Comparison of ENCODE assay signal across 8 cellular contexts in the genomic region with DNA sequence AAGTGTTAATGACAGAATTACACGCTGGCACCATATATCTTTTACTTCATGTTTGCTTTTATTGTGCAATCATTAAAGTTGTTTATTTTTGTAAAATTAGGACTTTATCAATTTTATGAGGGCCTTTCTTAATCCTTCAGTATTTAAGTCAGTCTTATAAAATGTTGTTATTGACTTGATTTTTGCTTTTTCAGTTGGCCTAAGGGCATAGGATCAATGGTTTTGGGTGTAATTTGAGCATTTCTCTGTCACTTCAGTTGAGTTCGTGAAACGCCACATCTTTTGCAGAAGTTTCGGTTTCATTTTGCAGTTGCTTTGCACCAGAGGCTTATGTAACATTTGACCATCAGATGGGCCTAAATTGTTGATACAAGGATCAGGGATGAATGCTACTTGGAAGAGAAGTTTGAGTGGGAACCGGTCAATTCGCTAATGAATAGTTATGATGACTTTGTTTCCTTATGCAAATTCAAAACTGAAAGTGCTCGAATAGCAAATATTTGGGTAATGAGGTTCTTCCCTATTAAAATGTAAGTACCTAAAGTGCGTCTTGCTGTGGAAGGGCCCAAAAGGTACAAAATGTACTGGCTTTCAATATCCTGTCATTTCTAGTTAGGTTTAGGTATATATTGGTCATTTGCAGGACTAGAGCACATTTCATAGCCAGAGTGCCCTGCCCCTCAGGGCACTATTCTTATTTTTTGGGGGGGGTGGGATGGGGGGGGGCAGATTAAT.
DNase-seq lines count a peak whose midpoint lies in the region; ATAC-seq and TF ChIP-seq lines count a peak whose summit lies in the region.

No MANE protein-coding gene starts in this region.

- CTCF ChIA-PET in MCF 10A (lab: Yijun Ruan, JAX): interaction anchor here (0.6 kb wide), 1 partner anchor 247 kb away, joined by 3 read pairs; no protein-coding TSS in a partner anchor

- H3K27me3 ChIP-seq in esophagus muscularis mucosa: no peaks in the 10 kb centered on the region

- no peaks in the 10 kb centered on the region for H3K36me3 ChIP-seq in esophagus muscularis mucosa

- H3K27me3 Mint-ChIP-seq in endothelial cell (ENCODE audit: unreplicated experiment) (peaks cover 1% of the 10 kb centered on the region), MCF 10A (ENCODE audit: insufficient read depth, unreplicated experiment) (no peaks in the 10 kb centered on the region)

- H3K27ac Mint-ChIP-seq in endothelial cell (ENCODE audit: unreplicated experiment): no peak overlapping the region
- no peak overlapping the region for H3K27ac Mint-ChIP-seq in MCF 10A (ENCODE audit: low read depth, unreplicated experiment)

- H3K4me3 Mint-ChIP-seq in endothelial cell (ENCODE audit: unreplicated experiment) (no peak overlapping the region), MCF 10A (ENCODE audit: unreplicated experiment) (no peak overlapping the region)

- H3K4me3 ChIP-seq in esophagus muscularis mucosa: peak overlapping the region; percentile 6 to 43 (median 21)

- peaks cover 5 to 65% (median 53%) of the 10 kb centered on the region in 4 donors for H3K4me1 ChIP-seq in esophagus muscularis mucosa

- DNase-seq in GM19238 (ENCODE audit: insufficient read length, low spot score) (peak; percentile 8), MV-4-11 (lab: John Stamatoyannopoulos, UW) (peak; percentile 56), esophagus muscularis mucosa (ENCODE audit: extremely low spot score) (no peak), superior temporal gyrus (ENCODE audit: extremely low spot score) (peak; percentile 25), left colon (no peak), endothelial cell (ENCODE audit: low spot score) (no peak), MCF 10A (ENCODE audit: unreplicated experiment) (no peak)

- intact Hi-C loops in esophagus muscularis mucosa (cut with DNase I) (loop anchor here (10.0 kb wide), 3 partner anchors 108 to 368 kb away; a partner anchor contains a TSS), left colon (cut with DNase I, micrococcal nuclease) (no loop called here), MCF 10A (cut with micrococcal nuclease) (no loop called here)

- POLR2A ChIA-PET in MCF 10A (lab: Yijun Ruan, JAX): no interaction called here

- ATAC-seq in left colon: no peak

- TF ChIP-seq EP300 in esophagus muscularis mucosa (IDR thresholded peaks at IDR 0.05): no peak

- 53% methylated on average over 8 of the region's 8 CpGs for WGBS in esophagus muscularis mucosa

- no peaks in the 10 kb centered on the region for H3K9me3 ChIP-seq in esophagus muscularis mucosa

- H3K27ac ChIP-seq in 22Rv1 (peak overlapping the region; percentile 65), esophagus muscularis mucosa (replicated peaks in 1 of 4) (peak overlapping the region; percentile 56 to 74 (median 58))

- BruUV-seq in MCF 10A (replicated peaks; lab: Mats Ljungman, UMichigan): no TSS peak

- H3K4me1 Mint-ChIP-seq in endothelial cell (ENCODE audit: unreplicated experiment) (no peaks in the 10 kb centered on the region), MCF 10A (ENCODE audit: insufficient read depth, unreplicated experiment) (peaks cover 7% of the 10 kb centered on the region)

- H3K36me3 Mint-ChIP-seq in endothelial cell (ENCODE audit: low read depth, unreplicated experiment): no peaks in the 10 kb centered on the region
- H3K36me3 Mint-ChIP-seq in MCF 10A (ENCODE audit: insufficient read depth, unreplicated experiment): no peaks in the 10 kb centered on the region

- no peak for TF ChIP-seq CTCF in 22Rv1 (IDR thresholded peaks at IDR 0.05)
- no peak for TF ChIP-seq CTCF in esophagus muscularis mucosa (IDR thresholded peaks at IDR 0.05)
- no peak for TF ChIP-seq CTCF in endothelial cell (IDR thresholded peaks at IDR 0.05; ENCODE audit: unreplicated experiment)
- TF ChIP-seq CTCF in MCF 10A (IDR thresholded peaks at IDR 0.05; ENCODE audit: unreplicated experiment): no peak

- H3K9me3 Mint-ChIP-seq in endothelial cell (ENCODE audit: unreplicated experiment) (no peaks in the 10 kb centered on the region), MCF 10A (ENCODE audit: unreplicated experiment) (no peaks in the 10 kb centered on the region)

- no peak for TF ChIP-seq POLR2A in esophagus muscularis mucosa (IDR thresholded peaks at IDR 0.05; ENCODE audit: low read depth)

Comparison
In these comparisons a context has a peak if more than half of its experiments do, and no peak if none do; other contexts are left out.
1. DNase-seq: peak in GM19238 (single experiment), MV-4-11 (single experiment) and superior temporal gyrus (single experiment); none in esophagus muscularis mucosa (single experiment), left colon (0 of 2), endothelial cell (single experiment) and MCF 10A (single experiment).